ENCODE assay signal across 8 cellular contexts in genomic region chr7:25854608-25855497, GRCh38.
A peak's percentile ranks its signal among the peaks of the same experiment; 100 is the strongest.
DNase-seq lines count a peak whose midpoint lies in the region; ATAC-seq, FAIRE-seq and TF ChIP-seq lines count a peak whose summit lies in the region.

No MANE protein-coding gene starts in this region.

- no peaks in the 10 kb centered on the region for H3K79me2 ChIP-seq in Karpas-422 (ENCODE audit: low read length)
- H3K79me2 ChIP-seq in HepG2 (ENCODE audit: insufficient read depth, low read length) = no peaks in the 10 kb centered on the region

- H3K4me3 ChIP-seq in Karpas-422 (ENCODE audit: low read length) (no peak overlapping the region), NT2/D1 (ENCODE audit: insufficient read length, low read depth) (no peak overlapping the region), HepG2 (replicated peaks in 1 of 3; ENCODE audit: insufficient read depth in 1 of 3, low read depth in 2 of 3, low read length in 3 of 3) (no peak overlapping the region), testis (no peak overlapping the region)

- POLR2A ChIA-PET in HepG2 (lab: Yijun Ruan, JAX) = no interaction called here

- TF ChIP-seq EP300 in HepG2 (IDR thresholded peaks at IDR 0.05; ENCODE audit: low read depth in 2 of 2, low read length in 2 of 2) (no peak), HepG2 (CRISPR knock-in tag; IDR thresholded peaks at IDR 0.05; ENCODE audit: borderline replicate concordance) (no peak)

- H3K27me3 ChIP-seq in Karpas-422 (ENCODE audit: low read length) (no peaks in the 10 kb centered on the region), NT2/D1 (ENCODE audit: insufficient read depth, insufficient read length) (peaks cover 67% of the 10 kb centered on the region), HepG2 (ENCODE audit: control insufficient read depth in 1 of 2, insufficient read depth in 2 of 2, low read length in 2 of 2) (peaks cover 3 to 76% of the 10 kb centered on the region in 2 experiments), testis (peaks cover 5% of the 10 kb centered on the region)

- no peaks in the 10 kb centered on the region for H3K9me3 ChIP-seq in Karpas-422 (ENCODE audit: low read length)
- no peaks in the 10 kb centered on the region for H3K9me3 ChIP-seq in NT2/D1 (ENCODE audit: insufficient read depth, low read length)
- no peaks in the 10 kb centered on the region for H3K9me3 ChIP-seq in HepG2 (ENCODE audit: low read length)
- H3K9me3 ChIP-seq in testis = no peaks in the 10 kb centered on the region

- TF ChIP-seq RAD21 in HepG2 (CRISPR knock-in tag; IDR thresholded peaks at IDR 0.05) = no peak

- no peaks in the 10 kb centered on the region for H3K9me2 ChIP-seq in Karpas-422 (replicated peaks; ENCODE audit: insufficient read depth, low read length)

- H3K27ac ChIP-seq in Karpas-422 (ENCODE audit: low read length) (no peak overlapping the region), HepG2 (ENCODE audit: extremely low read length, insufficient read depth, low read length) (no peak overlapping the region), testis (peak overlapping the region; percentile 66 to 78)

- WGBS in HepG2 (ENCODE audit: low lambda C conversion rate) = 25% methylated on average over 20 of the region's 20 CpGs
- 38 to 41% methylated on average over 20 of the region's 20 CpGs for WGBS in testis, 2 donors

- H3K36me3 ChIP-seq in Karpas-422 (ENCODE audit: insufficient read depth, low read length) (no peaks in the 10 kb centered on the region), NT2/D1 (ENCODE audit: insufficient read depth, insufficient read length, low read length) (no peaks in the 10 kb centered on the region), HepG2 (replicated peaks in 1 of 2; ENCODE audit: control insufficient read depth in 1 of 2, insufficient read depth in 2 of 2, low read length in 2 of 2) (no peaks in the 10 kb centered on the region), testis (ENCODE audit: low read depth, missing control alignments) (no peaks in the 10 kb centered on the region)

- DNase-seq in stimulated activated CD4-positive, alpha-beta T cell treated with anti-CD3 and anti-CD28 coated beads, Interleukin-15, amount 100 ng/mL, for 24 hours = peak; percentile 55
- no peak for DNase-seq in stimulated activated CD4-positive, alpha-beta T cell treated with anti-CD3 and anti-CD28 coated beads, Interleukin-4, amount 100 ng/mL, for 1 hour
- DNase-seq in Karpas-422 = peak; percentile 78
- peak; percentile 99 for DNase-seq in NT2/D1 (ENCODE audit: low read depth, low spot score)
- peak; percentile 98 to 100 for DNase-seq in T47D (ENCODE audit: low read depth in 1 of 2, low spot score in 1 of 2)
- DNase-seq in HepG2 (ENCODE audit: low spot score) = peak; percentile 66
- DNase-seq in testis = peak; percentile 90

- in situ Hi-C loops in T47D (cut with HindIII; ENCODE audit: low pct_unique_long_range_greater_than_20kb, low sequenced_read_pairs) (no loop called here), HepG2 (cut with HindIII; ENCODE audit: extremely low pct_ligation_motif_present, low pct_unique_long_range_greater_than_20kb) (loop anchor here (5.0 to 10.0 kb wide), 4 partner anchors 140 to 598 kb away; no protein-coding TSS in a partner anchor)

- intact Hi-C loops in HepG2 (cut with micrococcal nuclease; ENCODE audit: unreplicated experiment) (loop anchor here (1.0 to 2.0 kb wide), 2 partner anchors 135 to 464 kb away; no protein-coding TSS in a partner anchor), testis (cut with DNase I; ENCODE audit: low total_unique reads) (loop anchor here (5.0 kb wide), 2 partner anchors 288 to 463 kb away; no protein-coding TSS in a partner anchor)

- H2AFZ ChIP-seq in Karpas-422 (ENCODE audit: low read length) = no peak overlapping the region
- no peak overlapping the region for H2AFZ ChIP-seq in HepG2 (ENCODE audit: low read length)

- H3K4me1 ChIP-seq in Karpas-422 (ENCODE audit: low read length) = peaks cover 24% of the 10 kb centered on the region
- H3K4me1 ChIP-seq in NT2/D1 (ENCODE audit: insufficient read depth, insufficient read length) = peaks cover 2% of the 10 kb centered on the region
- peaks cover 36% of the 10 kb centered on the region for H3K4me1 ChIP-seq in HepG2 (ENCODE audit: insufficient read depth, low read length)
- peaks cover 42% of the 10 kb centered on the region for H3K4me1 ChIP-seq in testis

- no peak for TF ChIP-seq POLR2A in HepG2 (IDR thresholded peaks at IDR 0.05; ENCODE audit: insufficient read depth in 1 of 2, low read depth in 2 of 2, low read length in 2 of 2)
- TF ChIP-seq POLR2A in testis (IDR thresholded peaks at IDR 0.05) = no peak

- CTCF ChIA-PET in HepG2 (lab: Yijun Ruan, JAX; ENCODE audit: low intra/inter-chr PET ratio, low total read pairs) = interaction anchor here (0.9 to 1.0 kb wide), 2 partner anchors 289 to 595 kb away, joined by 3 to 4 read pairs; no protein-coding TSS in a partner anchor

- ATAC-seq in HepG2 (peak; percentile 9; the same call in 2 of the 3 replicates), HG03135 (IDR thresholded peaks at IDR 0.05; ENCODE audit: unreplicated experiment) (no peak)

- BruUV-seq in HepG2 (replicated peaks; lab: Mats Ljungman, UMichigan) = no TSS peak

- peak; percentile 18 for FAIRE-seq in HepG2 (lab: Jason Lieb, UNC)

- no peaks in the 10 kb centered on the region for H4K20me1 ChIP-seq in Karpas-422 (ENCODE audit: insufficient read depth, low read depth, low read length)
- no peaks in the 10 kb centered on the region for H4K20me1 ChIP-seq in HepG2 (ENCODE audit: insufficient read depth, low read length)

- TF ChIP-seq CTCF in HepG2 (CRISPR knock-in tag; IDR thresholded peaks at IDR 0.05) = peak; percentile 57
- peak; percentile 66 to 72 (median 68) for TF ChIP-seq CTCF in testis (IDR thresholded peaks at IDR 0.05)

- H3K4me2 ChIP-seq in Karpas-422 (ENCODE audit: low read depth, low read length, poor library complexity, severe bottlenecking) (no peak overlapping the region), HepG2 (ENCODE audit: low read depth, low read length) (no peak overlapping the region)

- H3K9ac ChIP-seq in Karpas-422 (ENCODE audit: low read length) (no peak overlapping the region), NT2/D1 (ENCODE audit: insufficient read length, low read depth) (no peak overlapping the region), HepG2 (ENCODE audit: insufficient read depth, low read depth, low read length) (no peak overlapping the region)

TF ChIP-seq in HepG2, 621 proteins besides CTCF, POLR2A, EP300 and RAD21 (continues in another document):
- no peak for TF ChIP-seq ZNF572 (CRISPR knock-in tag; IDR thresholded peaks at IDR 0.05)
- no peak for TF ChIP-seq FOXO4 (CRISPR knock-in tag; conservative IDR thresholded peaks at IDR 0.05)
- peak; percentile 11; the same call in 1 of the 2 replicates for TF ChIP-seq FOXK1 (CRISPR knock-in tag; IDR thresholded peaks at IDR 0.05; ENCODE audit: borderline replicate concordance, low read depth)
- no peak for TF ChIP-seq POLR2AphosphoS5 (IDR thresholded peaks at IDR 0.05; ENCODE audit: low read depth, low read length)
- TF ChIP-seq, protein P1, sequence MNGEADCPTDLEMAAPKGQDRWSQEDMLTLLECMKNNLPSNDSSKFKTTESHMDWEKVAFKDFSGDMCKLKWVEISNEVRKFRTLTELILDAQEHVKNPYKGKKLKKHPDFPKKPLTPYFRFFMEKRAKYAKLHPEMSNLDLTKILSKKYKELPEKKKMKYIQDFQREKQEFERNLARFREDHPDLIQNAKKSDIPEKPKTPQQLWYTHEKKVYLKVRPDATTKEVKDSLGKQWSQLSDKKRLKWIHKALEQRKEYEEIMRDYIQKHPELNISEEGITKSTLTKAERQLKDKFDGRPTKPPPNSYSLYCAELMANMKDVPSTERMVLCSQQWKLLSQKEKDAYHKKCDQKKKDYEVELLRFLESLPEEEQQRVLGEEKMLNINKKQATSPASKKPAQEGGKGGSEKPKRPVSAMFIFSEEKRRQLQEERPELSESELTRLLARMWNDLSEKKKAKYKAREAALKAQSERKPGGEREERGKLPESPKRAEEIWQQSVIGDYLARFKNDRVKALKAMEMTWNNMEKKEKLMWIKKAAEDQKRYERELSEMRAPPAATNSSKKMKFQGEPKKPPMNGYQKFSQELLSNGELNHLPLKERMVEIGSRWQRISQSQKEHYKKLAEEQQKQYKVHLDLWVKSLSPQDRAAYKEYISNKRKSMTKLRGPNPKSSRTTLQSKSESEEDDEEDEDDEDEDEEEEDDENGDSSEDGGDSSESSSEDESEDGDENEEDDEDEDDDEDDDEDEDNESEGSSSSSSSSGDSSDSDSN (CRISPR knock-in tag; IDR thresholded peaks at IDR 0.05) = no peak
- TF ChIP-seq, protein P2, sequence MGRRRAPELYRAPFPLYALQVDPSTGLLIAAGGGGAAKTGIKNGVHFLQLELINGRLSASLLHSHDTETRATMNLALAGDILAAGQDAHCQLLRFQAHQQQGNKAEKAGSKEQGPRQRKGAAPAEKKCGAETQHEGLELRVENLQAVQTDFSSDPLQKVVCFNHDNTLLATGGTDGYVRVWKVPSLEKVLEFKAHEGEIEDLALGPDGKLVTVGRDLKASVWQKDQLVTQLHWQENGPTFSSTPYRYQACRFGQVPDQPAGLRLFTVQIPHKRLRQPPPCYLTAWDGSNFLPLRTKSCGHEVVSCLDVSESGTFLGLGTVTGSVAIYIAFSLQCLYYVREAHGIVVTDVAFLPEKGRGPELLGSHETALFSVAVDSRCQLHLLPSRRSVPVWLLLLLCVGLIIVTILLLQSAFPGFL (CRISPR knock-in tag; IDR thresholded peaks at IDR 0.05) = no peak
- TF ChIP-seq ZEB1 (IDR thresholded peaks at IDR 0.05; ENCODE audit: insufficient replicate concordance, low read depth) = no peak
- TF ChIP-seq GABPB1 (CRISPR knock-in tag; IDR thresholded peaks at IDR 0.05) = no peak
- no peak for TF ChIP-seq KMT2B (CRISPR knock-in tag; IDR thresholded peaks at IDR 0.05)

Comparison
In these comparisons a context has a peak if more than half of its experiments do, and no peak if none do; other contexts are left out.
1. H3K27ac ChIP-seq: peak in testis (2 of 2); none in Karpas-422 (single experiment) and HepG2 (single experiment).